Comparison of ENCODE assay signal across 20 cellular contexts in genomic region chr10:45550903-45551302, GRCh38.
"Had no signal": no experiment of that assay in that cellular context is flagged by ENCODE, and none has a peak within 500 bp of the region (broad histone marks: within the 10 kb centered on the region; RNA-seq: fewer than 3 reads in every experiment).

No MANE protein-coding gene starts in this region.

- H3K9me3 Mint-ChIP-seq: activated naive CD8-positive, alpha-beta T cell treated with anti-CD3 and anti-CD28 coated beads for 36 hours; immature natural killer cell; mesothelial cell of epicardium; nephron had no signal

- H3K4me1 ChIP-seq: gastroesophageal sphincter, right atrium auricular region had no signal

- H3K27me3 Mint-ChIP-seq: activated naive CD8-positive, alpha-beta T cell treated with anti-CD3 and anti-CD28 coated beads for 36 hours had no signal

- DNase-seq: activated CD4-positive, alpha-beta T cell treated with anti-CD3 and anti-CD28 coated beads for 1 hour; activated naive CD4-positive, alpha-beta T cell; activated naive CD8-positive, alpha-beta T cell treated with anti-CD3 and anti-CD28 coated beads for 36 hours; amniotic stem cell; heart left ventricle; immature natural killer cell; left cardiac atrium; lower lobe of right lung; posterior cingulate gyrus; stimulated activated CD4-positive, alpha-beta T cell treated with anti-CD3 and anti-CD28 coated beads, Interleukin-2, amount 100 ng/mL, for 24 hours; stimulated activated naive CD8-positive, alpha-beta T cell treated with anti-CD3 and anti-CD28 coated beads, Interleukin-15, Interleukin-2, amounts not matched to agents 100 U/mL and 50 U/mL, for 24 hours; SW 1271; trophoblast cell; WERI-Rb-1 had no signal

- H3K27me3 ChIP-seq: cardiac muscle cell, gastroesophageal sphincter, heart left ventricle, right atrium auricular region, suprapubic skin had no signal

- H3K4me3 ChIP-seq: cardiac muscle cell, gastroesophageal sphincter, heart left ventricle, lower lobe of right lung, right atrium auricular region, suprapubic skin had no signal

- H3K27ac ChIP-seq: cardiac muscle cell, gastroesophageal sphincter, heart left ventricle, lower lobe of right lung, right atrium auricular region, suprapubic skin, WERI-Rb-1 had no signal

- H3K36me3 Mint-ChIP-seq: mesothelial cell of epicardium had no signal

- H3K4me1 Mint-ChIP-seq: nephron had no signal

- H3K27ac Mint-ChIP-seq: activated naive CD8-positive, alpha-beta T cell treated with anti-CD3 and anti-CD28 coated beads for 36 hours; mesothelial cell of epicardium; nephron had no signal

- H3K36me3 ChIP-seq: cardiac muscle cell, right atrium auricular region, WERI-Rb-1 had no signal

- H3K9me3 ChIP-seq: gastroesophageal sphincter, heart left ventricle, lower lobe of right lung, right atrium auricular region, suprapubic skin had no signal

- H3K4me3 Mint-ChIP-seq: activated naive CD8-positive, alpha-beta T cell treated with anti-CD3 and anti-CD28 coated beads for 36 hours; immature natural killer cell; mesothelial cell of epicardium; nephron had no signal

- ATAC-seq: gastroesophageal sphincter; heart left ventricle; left cardiac atrium; lower lobe of right lung; stimulated activated naive CD8-positive, alpha-beta T cell treated with anti-CD3 and anti-CD28 coated beads, Interleukin-15, Interleukin-2, amounts not matched to agents 100 U/mL and 50 U/mL, for 24 hours had no signal
